Comparison of ENCODE assay signal across 19 cellular contexts in genomic region chr4:155960522-155960921, GRCh38. TPM values are rescaled to one million over a fixed set of nuclear protein-coding genes. Genes with fewer than 3 reads are reported as not detected.
DNase-seq lines count a peak whose midpoint lies in the region; ATAC-seq and TF ChIP-seq lines count a peak whose summit lies in the region.
"Had no signal": no experiment of that assay in that cellular context is flagged by ENCODE, and none has a peak within 500 bp of the region (broad histone marks: within the 10 kb centered on the region; RNA-seq: fewer than 3 reads in every experiment).

No MANE protein-coding gene starts in this region.

- H3K27me3 ChIP-seq in RWPE2 (ENCODE audit: insufficient read depth, poor library complexity, severe bottlenecking): no peaks in the 10 kb centered on the region
- H3K27me3 ChIP-seq: adrenal gland, heart left ventricle had no signal

- H3K36me3 ChIP-seq in RWPE2 (ENCODE audit: low read depth): no peaks in the 10 kb centered on the region
- H3K36me3 ChIP-seq: adrenal gland, heart left ventricle had no signal

- no peaks in the 10 kb centered on the region for H3K4me1 ChIP-seq in RWPE2 (ENCODE audit: insufficient read depth, poor library complexity, severe bottlenecking)
- H3K4me1 ChIP-seq: adrenal gland had no signal

- DNase-seq in LHCN-M2 (ENCODE audit: low read depth): peak; percentile 93
- no peak for DNase-seq in RWPE2 (ENCODE audit: low spot score)
- peak; percentile 34 for DNase-seq in fibroblast of the conjunctiva (ENCODE audit: low read depth)
- peak; percentile 75 for DNase-seq in skeletal muscle cell (ENCODE audit: low read depth)
- no peak for DNase-seq in A172 (ENCODE audit: low spot score)
- DNase-seq in kidney glomerular epithelial cell (lab: John Stamatoyannopoulos, UW): no peak
- DNase-seq: activated CD4-positive, alpha-beta T cell treated with anti-CD3 and anti-CD28 coated beads, Interleukin-2, amount 10 ng/mL, durations not matched to agents 24 days and 14 days; adrenal gland; CD4-positive, alpha-beta memory T cell; effector CD4-positive, alpha-beta T cell; heart left ventricle; left colon; natural killer cell; OCI-M1 had no signal

- no peak for TF ChIP-seq CTCF in RWPE2 (IDR thresholded peaks at IDR 0.05; ENCODE audit: poor library complexity, severe bottlenecking)

- ATAC-seq in RWPE2 (ENCODE audit: low read depth) (peak; percentile 17; the same call in 1 of the 3 replicates), GM18870 (IDR thresholded peaks at IDR 0.05; ENCODE audit: unreplicated experiment) (no peak)
- ATAC-seq: left colon, natural killer cell had no signal

- H3K9me3 ChIP-seq in RWPE2 (ENCODE audit: severe bottlenecking): no peaks in the 10 kb centered on the region
- H3K9me3 ChIP-seq: adrenal gland, heart left ventricle had no signal

- H3K4me3 ChIP-seq in RWPE2 (ENCODE audit: severe bottlenecking) (no peak overlapping the region), skeletal muscle cell (ENCODE audit: low read depth, low read length) (no peak overlapping the region)
- H3K4me3 ChIP-seq: adrenal gland, heart left ventricle, skin epidermis had no signal

- no peak overlapping the region for H3K27ac ChIP-seq in RWPE2 (ENCODE audit: poor library complexity, severe bottlenecking)
- H3K27ac ChIP-seq: adrenal gland, HL-60 had no signal

RNA-seq across cellular contexts. Expression of gene CTSO, which starts 6.9 kb away (rescaled TPM):
- total RNA-seq in LHCN-M2 (2014; rRNA removed): 12.1 and 20.7 TPM in 2 replicates
- 6.3 TPM for polyA plus RNA-seq in LHCN-M2 (2012)
- total RNA-seq in A172 (2014; rRNA removed; shearing (Covaris generic)): 14.1 and 14.6 TPM in 2 replicates

RNA-seq across cellular contexts. Expression of gene TDO2, which starts 57.0 kb away (rescaled TPM):
- total RNA-seq in LHCN-M2 (2014; rRNA removed): 0.80 and 1.4 TPM in 2 replicates
- 0.41 TPM for polyA plus RNA-seq in LHCN-M2 (2012)
- total RNA-seq in A172 (2014; rRNA removed; shearing (Covaris generic)): 235 and 369 TPM in 2 replicates
- total RNA-seq: activated CD4-positive, alpha-beta T cell treated with anti-CD3 and anti-CD28 coated beads, Interleukin-2, amount 10 ng/mL, durations not matched to agents 24 days and 14 days; activated T-helper 1 cell treated with anti-CD3 and anti-CD28 coated beads, Interleukin-12 subunit alpha, Interleukin-12 subunit beta, Interleukin-2, Interleukin-4 antibody, amounts not matched to agents 30 ng/mL and 10 ng/mL and 1 ng/mL, durations not matched to agents 14 hours and 24 hours and 36 hours; CD4-positive, alpha-beta memory T cell; natural killer cell; T-helper 1 cell treated with Interleukin-12 subunit alpha and Interleukin-12 subunit beta and Interleukin-4 antibody, amounts not matched to agents 30 ng/mL and 1 ng/mL, for 36 hours had no signal
- polyA plus RNA-seq: CD4-positive, alpha-beta memory T cell had no signal

Comparison
In these comparisons a context has a peak if more than half of its experiments do, and no peak if none do; other contexts are left out.
1. DNase-seq: peak in LHCN-M2 (single experiment), fibroblast of the conjunctiva (single experiment) and skeletal muscle cell (single experiment); none in RWPE2 (single experiment), A172 (single experiment) and kidney glomerular epithelial cell (single experiment).
2. RNA of gene TDO2, which starts 57.0 kb away (total RNA-seq): 235 to 369 TPM in A172; 0.80 to 1.4 TPM in LHCN-M2; every median in the first group is over 10 times any median in the second.